ENCODE assay signal across 19 cellular contexts in the genomic region with DNA sequence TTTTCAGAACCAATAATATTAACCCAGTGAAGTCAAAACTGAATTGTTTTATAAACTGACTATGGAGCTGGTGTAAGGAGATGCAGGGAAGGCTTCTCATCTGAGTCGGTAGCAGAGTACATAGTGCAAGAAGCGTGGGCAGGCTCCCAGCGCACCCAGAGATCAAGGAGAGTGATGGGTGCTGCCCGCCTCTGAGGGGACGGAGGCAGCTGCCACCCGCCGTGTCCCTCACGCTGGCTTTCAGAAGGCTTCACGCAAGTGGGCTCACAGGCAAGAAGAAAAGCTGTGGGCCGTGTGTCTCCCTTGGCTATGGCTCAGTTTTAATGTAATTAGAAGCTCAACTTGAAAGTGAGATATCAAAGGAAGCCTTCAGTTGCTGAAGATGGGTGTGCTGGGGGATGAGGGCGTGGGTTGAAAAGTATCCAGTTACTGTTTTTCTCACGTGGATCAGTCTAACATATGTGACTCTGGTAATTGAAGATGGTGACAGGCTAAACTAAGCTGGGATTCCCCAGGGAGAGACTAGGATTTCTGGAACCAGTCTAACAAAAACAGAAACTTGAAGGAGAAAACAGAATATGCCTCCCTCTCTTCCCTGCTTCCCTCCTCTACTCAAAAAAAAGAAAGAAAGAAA.
DNase-seq lines count a peak whose midpoint lies in the region; ATAC-seq and TF ChIP-seq lines count a peak whose summit lies in the region.
"Had no signal": no experiment of that assay in that cellular context is flagged by ENCODE, and none has a peak within 500 bp of the region (broad histone marks: within the 10 kb centered on the region; RNA-seq: fewer than 3 reads in every experiment).

No MANE protein-coding gene starts in this region.

- H3K9me2 ChIP-seq in GM23338 (ENCODE audit: insufficient read depth) = no peaks in the 10 kb centered on the region

- H3K27me3 Mint-ChIP-seq in GM23338 (ENCODE audit: insufficient read depth, low read depth, poor library complexity) = peaks cover 6% of the 10 kb centered on the region
- no peaks in the 10 kb centered on the region for H3K27me3 Mint-ChIP-seq in activated naive CD8-positive, alpha-beta T cell treated with anti-CD3 and anti-CD28 coated beads, Interleukin-2, amount 50 U/mL, for 24 hours
- no peaks in the 10 kb centered on the region for H3K27me3 Mint-ChIP-seq in activated CD8-positive, alpha-beta T cell treated with anti-CD3 and anti-CD28 coated beads, Interleukin-2, amount 10 ng/mL, durations not matched to agents 7 days and 5 days (ENCODE audit: low read depth)
- H3K27me3 Mint-ChIP-seq: effector memory CD8-positive, alpha-beta T cell; naive thymus-derived CD4-positive, alpha-beta T cell had no signal

- WGBS in heart right ventricle, 2 donors = 58 to 63% methylated on average over 12 of the region's 12 CpGs

- H3K36me3 Mint-ChIP-seq in GM23338 (ENCODE audit: low read depth) = no peaks in the 10 kb centered on the region
- H3K36me3 Mint-ChIP-seq in activated naive CD8-positive, alpha-beta T cell treated with anti-CD3 and anti-CD28 coated beads, Interleukin-2, amount 50 U/mL, for 24 hours (ENCODE audit: low read depth) = peaks cover 36% of the 10 kb centered on the region
- peaks cover 2% of the 10 kb centered on the region for H3K36me3 Mint-ChIP-seq in activated CD8-positive, alpha-beta T cell treated with anti-CD3 and anti-CD28 coated beads, Interleukin-2, amount 10 ng/mL, durations not matched to agents 7 days and 5 days (ENCODE audit: low read depth)

- no peak overlapping the region for H2AFZ ChIP-seq in GM23338

- H3K9me3 ChIP-seq in WERI-Rb-1 (ENCODE audit: severe bottlenecking) = no peaks in the 10 kb centered on the region
- no peaks in the 10 kb centered on the region for H3K9me3 ChIP-seq in heart right ventricle

- H3K27ac ChIP-seq in GM23338 (ENCODE audit: low read depth) = no peak overlapping the region
- H3K27ac ChIP-seq in WERI-Rb-1 = peak overlapping the region; percentile 33
- peak overlapping the region in 4 of 10 donors; percentile 20 to 75 (median 31) for H3K27ac ChIP-seq in heart right ventricle
- H3K27ac ChIP-seq: cardiac muscle cell, RWPE1, spleen, tibial nerve had no signal

- CTCF ChIA-PET in activated CD8-positive, alpha-beta T cell treated with anti-CD3 and anti-CD28 coated beads, Interleukin-2, amount 10 ng/mL, durations not matched to agents 7 days and 5 days (lab: Charles Lee) = no interaction called here

- H3K4me1 Mint-ChIP-seq in GM23338 = peaks cover 10% of the 10 kb centered on the region
- H3K4me1 Mint-ChIP-seq in activated naive CD8-positive, alpha-beta T cell treated with anti-CD3 and anti-CD28 coated beads, Interleukin-2, amount 50 U/mL, for 24 hours = peaks cover 7% of the 10 kb centered on the region
- H3K4me1 Mint-ChIP-seq in activated CD8-positive, alpha-beta T cell treated with anti-CD3 and anti-CD28 coated beads, Interleukin-2, amount 10 ng/mL, durations not matched to agents 7 days and 5 days (ENCODE audit: low read depth) = peaks cover 9% of the 10 kb centered on the region

- H3K27me3 ChIP-seq in GM23338 (ENCODE audit: insufficient read depth) (no peaks in the 10 kb centered on the region), WERI-Rb-1 (ENCODE audit: insufficient read depth, low read depth, severe bottlenecking) (no peaks in the 10 kb centered on the region), heart right ventricle (no peaks in the 10 kb centered on the region)
- H3K27me3 ChIP-seq: cardiac muscle cell, spleen, tibial nerve had no signal

- POLR2A ChIA-PET in activated CD8-positive, alpha-beta T cell treated with anti-CD3 and anti-CD28 coated beads, Interleukin-2, amount 10 ng/mL, durations not matched to agents 7 days and 5 days (lab: Charles Lee) = no interaction called here

- H3K4me1 ChIP-seq in GM23338 (ENCODE audit: insufficient read depth) (no peaks in the 10 kb centered on the region), heart right ventricle (peaks cover 0 to 31% (median 18%) of the 10 kb centered on the region in 9 donors)

- H3K4me3 ChIP-seq in GM23338 = no peak overlapping the region
- peak overlapping the region; percentile 20 for H3K4me3 ChIP-seq in WERI-Rb-1 (ENCODE audit: low read depth, low read length)
- peak overlapping the region in 4 of 10 donors; percentile 9 to 24 (median 14) for H3K4me3 ChIP-seq in heart right ventricle
- H3K4me3 ChIP-seq: cardiac muscle cell, lung, spleen, tibial nerve had no signal

- DNase-seq in GM23338 (ENCODE audit: low spot score) (no peak), WERI-Rb-1 (peak; percentile 56), heart right ventricle (no peak), sciatic nerve (ENCODE audit: low spot score) (no peak), NCI-H2029 (lab: John Stamatoyannopoulos, UW) (no peak)
- DNase-seq in activated naive CD8-positive, alpha-beta T cell treated with anti-CD3 and anti-CD28 coated beads, Interleukin-2, amount 50 U/mL, for 24 hours = no peak
- no peak for DNase-seq in activated CD8-positive, alpha-beta T cell treated with anti-CD3 and anti-CD28 coated beads, Interleukin-2, amount 10 ng/mL, durations not matched to agents 7 days and 5 days
- DNase-seq: DND-41; effector memory CD8-positive, alpha-beta T cell; foreskin fibroblast; KBM-7; naive thymus-derived CD4-positive, alpha-beta T cell; NCI-H1048; spleen; SW 1271 had no signal

- no peak overlapping the region for H3K4me2 ChIP-seq in GM23338

- no peaks in the 10 kb centered on the region for H3K36me3 ChIP-seq in GM23338 (ENCODE audit: insufficient read depth)
- no peaks in the 10 kb centered on the region for H3K36me3 ChIP-seq in WERI-Rb-1
- H3K36me3 ChIP-seq in heart right ventricle = no peaks in the 10 kb centered on the region
- H3K36me3 ChIP-seq: cardiac muscle cell, spleen, tibial nerve had no signal

- TF ChIP-seq CTCF in GM23338 (conservative IDR thresholded peaks at IDR 0.05; ENCODE audit: low read depth in 2 of 2) (no peak), WERI-Rb-1 (IDR thresholded peaks at IDR 0.05; ENCODE audit: low read depth, low read length) (no peak), heart right ventricle (IDR thresholded peaks at IDR 0.05) (no peak)

- H3K27ac Mint-ChIP-seq in GM23338 = 0 out of 2 replicates have a peak overlapping the region, but pooled peaks have one; percentile 11
- H3K27ac Mint-ChIP-seq in activated naive CD8-positive, alpha-beta T cell treated with anti-CD3 and anti-CD28 coated beads, Interleukin-2, amount 50 U/mL, for 24 hours = no peak overlapping the region
- no peak overlapping the region for H3K27ac Mint-ChIP-seq in activated CD8-positive, alpha-beta T cell treated with anti-CD3 and anti-CD28 coated beads, Interleukin-2, amount 10 ng/mL, durations not matched to agents 7 days and 5 days
- H3K27ac Mint-ChIP-seq: effector memory CD8-positive, alpha-beta T cell; naive thymus-derived CD4-positive, alpha-beta T cell had no signal

- intact Hi-C loops in heart right ventricle (cut with DNase I) (no loop called here), sciatic nerve (cut with DNase I) (no loop called here)

- no peaks in the 10 kb centered on the region for H3K9me3 Mint-ChIP-seq in GM23338
- peaks cover 19% of the 10 kb centered on the region for H3K9me3 Mint-ChIP-seq in activated naive CD8-positive, alpha-beta T cell treated with anti-CD3 and anti-CD28 coated beads, Interleukin-2, amount 50 U/mL, for 24 hours
- peaks cover 7% of the 10 kb centered on the region for H3K9me3 Mint-ChIP-seq in activated CD8-positive, alpha-beta T cell treated with anti-CD3 and anti-CD28 coated beads, Interleukin-2, amount 10 ng/mL, durations not matched to agents 7 days and 5 days (ENCODE audit: insufficient read depth)

- H4K20me1 ChIP-seq in GM23338 (replicated peaks; ENCODE audit: insufficient read depth) = no peaks in the 10 kb centered on the region

- no peak for ATAC-seq in GM23338
- peak in 6 of 8 donors; percentile 33 to 75 (median 62) for ATAC-seq in heart right ventricle
- ATAC-seq in sciatic nerve = peak; percentile 53
- no peak for ATAC-seq in activated naive CD8-positive, alpha-beta T cell treated with anti-CD3 and anti-CD28 coated beads, Interleukin-2, amount 50 U/mL, for 24 hours
- ATAC-seq in activated CD8-positive, alpha-beta T cell treated with anti-CD3 and anti-CD28 coated beads, Interleukin-2, amount 10 ng/mL, durations not matched to agents 7 days and 5 days = no peak
- ATAC-seq: effector memory CD8-positive, alpha-beta T cell; naive thymus-derived CD4-positive, alpha-beta T cell had no signal

- H3K4me3 Mint-ChIP-seq in GM23338 = no peak overlapping the region
- no peak overlapping the region for H3K4me3 Mint-ChIP-seq in activated naive CD8-positive, alpha-beta T cell treated with anti-CD3 and anti-CD28 coated beads, Interleukin-2, amount 50 U/mL, for 24 hours
- H3K4me3 Mint-ChIP-seq in activated CD8-positive, alpha-beta T cell treated with anti-CD3 and anti-CD28 coated beads, Interleukin-2, amount 10 ng/mL, durations not matched to agents 7 days and 5 days = no peak overlapping the region
- H3K4me3 Mint-ChIP-seq: effector memory CD8-positive, alpha-beta T cell had no signal

- no peaks in the 10 kb centered on the region for H3K79me2 ChIP-seq in GM23338 (replicated peaks; ENCODE audit: insufficient read depth)

- H3F3A ChIP-seq in GM23338 (replicated peaks; ENCODE audit: low read depth) = no peaks in the 10 kb centered on the region

TF ChIP-seq in GM23338, 12 proteins besides CTCF, POLR2A, EP300 and RAD21 (continues in another document):
- TF ChIP-seq STAT1 (IDR thresholded peaks at IDR 0.05; ENCODE audit: unreplicated experiment) (no peak), EZH2phosphoT487 (IDR thresholded peaks at IDR 0.05; ENCODE audit: unreplicated experiment) (no peak), ZNF331 (CRISPR knock-in tag; IDR thresholded peaks at IDR 0.05; ENCODE audit: low read depth) (no peak)
- TF ChIP-seq, protein P1, sequence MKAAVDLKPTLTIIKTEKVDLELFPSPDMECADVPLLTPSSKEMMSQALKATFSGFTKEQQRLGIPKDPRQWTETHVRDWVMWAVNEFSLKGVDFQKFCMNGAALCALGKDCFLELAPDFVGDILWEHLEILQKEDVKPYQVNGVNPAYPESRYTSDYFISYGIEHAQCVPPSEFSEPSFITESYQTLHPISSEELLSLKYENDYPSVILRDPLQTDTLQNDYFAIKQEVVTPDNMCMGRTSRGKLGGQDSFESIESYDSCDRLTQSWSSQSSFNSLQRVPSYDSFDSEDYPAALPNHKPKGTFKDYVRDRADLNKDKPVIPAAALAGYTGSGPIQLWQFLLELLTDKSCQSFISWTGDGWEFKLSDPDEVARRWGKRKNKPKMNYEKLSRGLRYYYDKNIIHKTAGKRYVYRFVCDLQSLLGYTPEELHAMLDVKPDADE (IDR thresholded peaks at IDR 0.05) = no peak

Comparison
In these comparisons a context has a peak if more than half of its experiments do, and no peak if none do; other contexts are left out.
1. ATAC-seq: peak in heart right ventricle (6 of 8) and sciatic nerve (single experiment); none in GM23338 (single experiment), activated naive CD8-positive, alpha-beta T cell treated with anti-CD3 and anti-CD28 coated beads, Interleukin-2, amount 50 U/mL, for 24 hours (single experiment) and activated CD8-positive, alpha-beta T cell treated with anti-CD3 and anti-CD28 coated beads, Interleukin-2, amount 10 ng/mL, durations not matched to agents 7 days and 5 days (single experiment).